ENCODE assay signal across 1 cellular context in the genomic region with DNA sequence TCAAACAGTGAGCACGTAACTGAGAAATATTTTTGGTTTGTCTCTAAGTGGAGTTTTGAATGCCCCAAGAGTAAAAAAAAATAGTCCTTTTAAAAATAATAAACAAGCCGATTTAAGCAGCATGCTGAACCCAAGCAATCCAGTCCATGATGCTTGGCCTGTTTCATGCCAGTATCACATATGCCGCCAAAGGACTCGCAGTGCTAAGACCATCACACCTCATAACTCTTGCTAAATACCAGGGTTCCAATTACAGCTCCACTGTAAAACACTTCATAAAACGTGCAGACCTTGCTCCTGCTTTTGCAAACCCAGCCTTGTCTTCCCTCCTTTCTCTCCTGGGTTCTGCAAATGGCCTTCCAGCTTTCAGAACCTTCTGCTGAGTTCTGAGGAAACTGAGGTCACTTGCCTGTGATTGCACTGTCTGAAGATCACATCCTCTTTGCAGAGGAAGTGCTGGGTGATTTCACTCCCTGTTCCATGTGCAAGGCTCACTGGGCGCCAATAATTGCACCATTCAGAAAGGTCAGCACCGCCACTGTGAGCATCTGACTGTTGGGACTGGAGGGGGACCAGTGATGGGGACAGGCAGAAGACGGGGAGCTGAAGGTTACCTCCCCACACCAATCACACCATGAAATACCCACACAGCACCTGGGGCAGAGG.
TF ChIP-seq lines count a peak whose summit lies in the region.

No MANE protein-coding gene starts in this region.

TF ChIP-seq in K562, 482 proteins besides CTCF, POLR2A, EP300 and RAD21 (continued from another document):
- TF ChIP-seq, protein P1, sequence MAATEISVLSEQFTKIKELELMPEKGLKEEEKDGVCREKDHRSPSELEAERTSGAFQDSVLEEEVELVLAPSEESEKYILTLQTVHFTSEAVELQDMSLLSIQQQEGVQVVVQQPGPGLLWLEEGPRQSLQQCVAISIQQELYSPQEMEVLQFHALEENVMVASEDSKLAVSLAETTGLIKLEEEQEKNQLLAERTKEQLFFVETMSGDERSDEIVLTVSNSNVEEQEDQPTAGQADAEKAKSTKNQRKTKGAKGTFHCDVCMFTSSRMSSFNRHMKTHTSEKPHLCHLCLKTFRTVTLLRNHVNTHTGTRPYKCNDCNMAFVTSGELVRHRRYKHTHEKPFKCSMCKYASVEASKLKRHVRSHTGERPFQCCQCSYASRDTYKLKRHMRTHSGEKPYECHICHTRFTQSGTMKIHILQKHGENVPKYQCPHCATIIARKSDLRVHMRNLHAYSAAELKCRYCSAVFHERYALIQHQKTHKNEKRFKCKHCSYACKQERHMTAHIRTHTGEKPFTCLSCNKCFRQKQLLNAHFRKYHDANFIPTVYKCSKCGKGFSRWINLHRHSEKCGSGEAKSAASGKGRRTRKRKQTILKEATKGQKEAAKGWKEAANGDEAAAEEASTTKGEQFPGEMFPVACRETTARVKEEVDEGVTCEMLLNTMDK (IDR thresholded peaks at IDR 0.05; ENCODE audit: borderline replicate concordance, insufficient read depth, low read depth, low read length, poor library complexity, severe bottlenecking) = no peak
- TF ChIP-seq, protein P2, sequence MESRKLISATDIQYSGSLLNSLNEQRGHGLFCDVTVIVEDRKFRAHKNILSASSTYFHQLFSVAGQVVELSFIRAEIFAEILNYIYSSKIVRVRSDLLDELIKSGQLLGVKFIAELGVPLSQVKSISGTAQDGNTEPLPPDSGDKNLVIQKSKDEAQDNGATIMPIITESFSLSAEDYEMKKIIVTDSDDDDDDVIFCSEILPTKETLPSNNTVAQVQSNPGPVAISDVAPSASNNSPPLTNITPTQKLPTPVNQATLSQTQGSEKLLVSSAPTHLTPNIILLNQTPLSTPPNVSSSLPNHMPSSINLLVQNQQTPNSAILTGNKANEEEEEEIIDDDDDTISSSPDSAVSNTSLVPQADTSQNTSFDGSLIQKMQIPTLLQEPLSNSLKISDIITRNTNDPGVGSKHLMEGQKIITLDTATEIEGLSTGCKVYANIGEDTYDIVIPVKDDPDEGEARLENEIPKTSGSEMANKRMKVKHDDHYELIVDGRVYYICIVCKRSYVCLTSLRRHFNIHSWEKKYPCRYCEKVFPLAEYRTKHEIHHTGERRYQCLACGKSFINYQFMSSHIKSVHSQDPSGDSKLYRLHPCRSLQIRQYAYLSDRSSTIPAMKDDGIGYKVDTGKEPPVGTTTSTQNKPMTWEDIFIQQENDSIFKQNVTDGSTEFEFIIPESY (CRISPR knock-in tag; IDR thresholded peaks at IDR 0.05) = peak; percentile 81
- no peak for TF ChIP-seq KDM2B (CRISPR knock-in tag; IDR thresholded peaks at IDR 0.05)
- no peak for TF ChIP-seq ZFP1 (CRISPR knock-in tag; IDR thresholded peaks at IDR 0.05)
